Comparison of ENCODE assay signal across 15 cellular contexts in the genomic region with DNA sequence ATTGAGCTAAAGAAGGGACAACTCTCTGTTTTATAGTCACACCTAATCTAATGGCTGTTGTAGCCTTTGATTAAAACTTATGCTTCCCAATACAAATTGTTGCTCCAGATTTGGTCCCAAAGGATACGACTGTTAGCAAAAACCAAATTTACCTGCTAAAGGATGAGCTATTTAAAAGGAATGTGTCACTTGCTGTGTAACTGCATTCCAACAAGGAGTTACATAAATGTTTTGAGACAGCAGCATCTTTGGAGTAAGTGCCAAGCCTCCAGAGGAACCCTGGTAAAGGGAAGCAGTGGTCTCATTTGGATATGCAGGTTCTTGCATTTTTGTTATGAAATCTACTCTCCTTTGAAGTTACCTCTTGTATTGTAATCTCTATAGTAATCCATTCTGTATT.
A peak's percentile ranks its signal among the peaks of the same experiment; 100 is the strongest.
DNase-seq lines count a peak whose midpoint lies in the region; FAIRE-seq and TF ChIP-seq lines count a peak whose summit lies in the region.
"Had no signal": no experiment of that assay in that cellular context is flagged by ENCODE, and none has a peak within 500 bp of the region (broad histone marks: within the 10 kb centered on the region; RNA-seq: fewer than 3 reads in every experiment).

No MANE protein-coding gene starts in this region.

- H3K27me3 Mint-ChIP-seq in MCF 10A (ENCODE audit: insufficient read depth, unreplicated experiment) (no peaks in the 10 kb centered on the region), astrocyte (ENCODE audit: low read depth, unreplicated experiment) (peaks cover 13% of the 10 kb centered on the region)

- H3K36me3 Mint-ChIP-seq in MCF 10A (ENCODE audit: insufficient read depth, unreplicated experiment), result peaks cover 11% of the 10 kb centered on the region
- no peaks in the 10 kb centered on the region for H3K36me3 Mint-ChIP-seq in astrocyte (ENCODE audit: low read depth, unreplicated experiment)

- no peaks in the 10 kb centered on the region for H4K20me1 ChIP-seq in astrocyte (ENCODE audit: insufficient read depth, low read length)
- H4K20me1 ChIP-seq in keratinocyte (ENCODE audit: control insufficient read depth, extremely low read depth, insufficient read depth, low read length), result no peaks in the 10 kb centered on the region
- H4K20me1 ChIP-seq: BLaER1 had no signal

- WGBS in ovary, 3 donors, result 95 to 96% (median 96%) methylated on average over 1 of the region's 1 CpG

- H2AFZ ChIP-seq in astrocyte (ENCODE audit: low read depth, low read length) (no peak overlapping the region), keratinocyte (ENCODE audit: control insufficient read depth, low read length) (no peak overlapping the region)

- CTCF ChIA-PET in MCF 10A (lab: Yijun Ruan, JAX), result no interaction called here

- dilution Hi-C loops in keratinocyte (cut with MboI; ENCODE audit: extremely low pct_ligation_motif_present, low sequenced_read_pairs), result no loop called here

- TF ChIP-seq CTCF in MCF 10A (IDR thresholded peaks at IDR 0.05; ENCODE audit: unreplicated experiment) (no peak), astrocyte (IDR thresholded peaks at IDR 0.05; ENCODE audit: insufficient read depth, low read depth, low read length) (no peak), keratinocyte (optimal IDR thresholded peaks at IDR 0.05 in 1 of 3, IDR thresholded peaks at IDR 0.05 in 1 of 3, conservative IDR thresholded peaks at IDR 0.05 in 1 of 3; ENCODE audit: extremely low read depth in 1 of 3, insufficient read depth in 2 of 3, low read length in 3 of 3) (no peak), ovary (IDR thresholded peaks at IDR 0.05) (no peak)

- H3K9ac ChIP-seq in astrocyte (ENCODE audit: low read length) (no peak overlapping the region), keratinocyte (ENCODE audit: control insufficient read depth, extremely low read depth, insufficient read depth, low read length) (no peak overlapping the region)
- H3K9ac ChIP-seq: BLaER1 had no signal

- FAIRE-seq in astrocyte (lab: Jason Lieb, UNC) (peak; percentile 23), keratinocyte (lab: Jason Lieb, UNC) (peak; percentile 49)
- FAIRE-seq: HepG2, HTR-8/SVneo had no signal

- H3K27ac ChIP-seq in astrocyte (ENCODE audit: low read depth, low read length), result no peak overlapping the region
- no peak overlapping the region for H3K27ac ChIP-seq in keratinocyte (ENCODE audit: control insufficient read depth, insufficient read depth, low read length)
- H3K27ac ChIP-seq in ovary, result no peak overlapping the region
- H3K27ac ChIP-seq: BLaER1 had no signal

- intact Hi-C loops in MCF 10A (cut with micrococcal nuclease) (no loop called here), ovary (cut with DNase I) (no loop called here)

- no peaks in the 10 kb centered on the region for H3K9me1 ChIP-seq in keratinocyte (ENCODE audit: control insufficient read depth, extremely low read depth, insufficient read depth, low read length)

- H3K4me1 Mint-ChIP-seq in MCF 10A (ENCODE audit: insufficient read depth, unreplicated experiment), result peaks cover 9% of the 10 kb centered on the region
- no peaks in the 10 kb centered on the region for H3K4me1 Mint-ChIP-seq in astrocyte (ENCODE audit: low read depth, unreplicated experiment)

- H3K4me3 ChIP-seq in astrocyte (ENCODE audit: insufficient read depth, low read depth, low read length), result no peak overlapping the region
- no peak overlapping the region for H3K4me3 ChIP-seq in keratinocyte (ENCODE audit: control insufficient read depth in 2 of 3, extremely low read depth in 1 of 3, insufficient read depth in 2 of 3, low read depth in 1 of 3, low read length in 3 of 3)
- no peak overlapping the region for H3K4me3 ChIP-seq in ovary
- H3K4me3 ChIP-seq: BLaER1 had no signal

- H3K27me3 ChIP-seq in astrocyte (ENCODE audit: insufficient read depth, low read length) (no peaks in the 10 kb centered on the region), keratinocyte (ENCODE audit: control insufficient read depth, extremely low read depth, insufficient read depth, low read length) (no peaks in the 10 kb centered on the region), ovary (no peaks in the 10 kb centered on the region)
- H3K27me3 ChIP-seq: BLaER1 had no signal

- DNase-seq in T47D (ENCODE audit: low read depth in 1 of 2, low spot score in 1 of 2) (peak; percentile 13 to 75), MCF 10A (ENCODE audit: unreplicated experiment) (no peak), astrocyte (ENCODE audit: low read depth) (no peak), keratinocyte (ENCODE audit: low read depth, low spot score) (no peak), pons (ENCODE audit: low spot score) (no peak), UCSD-AML1 (lab: John Stamatoyannopoulos, UW; ENCODE audit: unreplicated experiment) (no peak), ovary (no peak)
- DNase-seq: 8988T, AML-193, GOT3, HCEC 1CT, HFFc6 had no signal

- in situ Hi-C loops in T47D (cut with HindIII; ENCODE audit: low pct_unique_long_range_greater_than_20kb, low sequenced_read_pairs), result no loop called here

- H3K36me3 ChIP-seq in astrocyte (ENCODE audit: insufficient read depth, low read length) (no peaks in the 10 kb centered on the region), keratinocyte (ENCODE audit: control insufficient read depth in 2 of 2, extremely low read depth in 1 of 2, insufficient read depth in 2 of 2, low read length in 2 of 2) (peaks cover 17 to 19% of the 10 kb centered on the region in 2 experiments), ovary (no peaks in the 10 kb centered on the region)
- H3K36me3 ChIP-seq: BLaER1 had no signal

- no peak for TF ChIP-seq EP300 in ovary (IDR thresholded peaks at IDR 0.05)

- H3K27ac Mint-ChIP-seq in MCF 10A (ENCODE audit: low read depth, unreplicated experiment), result no peak overlapping the region
- H3K27ac Mint-ChIP-seq in astrocyte (ENCODE audit: unreplicated experiment), result no peak overlapping the region
- H3K27ac Mint-ChIP-seq: HFFc6 had no signal

- no peak for TF ChIP-seq POLR2A in ovary (IDR thresholded peaks at IDR 0.05)

- POLR2A ChIA-PET in MCF 10A (lab: Yijun Ruan, JAX), result no interaction called here

- H3K4me1 ChIP-seq in astrocyte (ENCODE audit: insufficient read depth, low read length) (no peaks in the 10 kb centered on the region), keratinocyte (ENCODE audit: control insufficient read depth, extremely low read depth, insufficient read depth, low read length) (peaks cover 4% of the 10 kb centered on the region), ovary (ENCODE audit: insufficient read depth) (no peaks in the 10 kb centered on the region)
- H3K4me1 ChIP-seq: BLaER1 had no signal

- H3K79me2 ChIP-seq in astrocyte (ENCODE audit: insufficient read depth, low read length), result no peaks in the 10 kb centered on the region
- H3K79me2 ChIP-seq in keratinocyte (ENCODE audit: control insufficient read depth, insufficient read depth, low read length), result no peaks in the 10 kb centered on the region

- no peaks in the 10 kb centered on the region for H3K9me3 ChIP-seq in astrocyte (ENCODE audit: insufficient read depth, low read depth, low read length)
- no peaks in the 10 kb centered on the region for H3K9me3 ChIP-seq in keratinocyte (ENCODE audit: control insufficient read depth, low read depth, low read length)
- H3K9me3 ChIP-seq in ovary, result no peaks in the 10 kb centered on the region
- H3K9me3 ChIP-seq: BLaER1 had no signal

- H3K9me3 Mint-ChIP-seq in MCF 10A (ENCODE audit: unreplicated experiment) (no peaks in the 10 kb centered on the region), astrocyte (ENCODE audit: unreplicated experiment) (no peaks in the 10 kb centered on the region)
- H3K9me3 Mint-ChIP-seq: HFFc6 had no signal

- H3K4me3 Mint-ChIP-seq in MCF 10A (ENCODE audit: unreplicated experiment) (no peak overlapping the region), astrocyte (ENCODE audit: unreplicated experiment) (no peak overlapping the region)
- H3K4me3 Mint-ChIP-seq: HFFc6 had no signal

- BruUV-seq in MCF 10A (replicated peaks; lab: Mats Ljungman, UMichigan), result no TSS peak

- no peak overlapping the region for H3K4me2 ChIP-seq in astrocyte (ENCODE audit: low read length)
- H3K4me2 ChIP-seq in keratinocyte (ENCODE audit: control insufficient read depth, extremely low read depth, insufficient read depth, low read depth, low read length), result no peak overlapping the region
- H3K4me2 ChIP-seq: BLaER1 had no signal

Comparison
In these comparisons a context has a peak if more than half of its experiments do, and no peak if none do; other contexts are left out.
1. DNase-seq: peak in T47D (2 of 2); none in MCF 10A (single experiment), astrocyte (single experiment), keratinocyte (single experiment), pons (single experiment), UCSD-AML1 (single experiment) and ovary (0 of 5).